Comparison of ENCODE assay signal across 1 cellular context in the genomic region with DNA sequence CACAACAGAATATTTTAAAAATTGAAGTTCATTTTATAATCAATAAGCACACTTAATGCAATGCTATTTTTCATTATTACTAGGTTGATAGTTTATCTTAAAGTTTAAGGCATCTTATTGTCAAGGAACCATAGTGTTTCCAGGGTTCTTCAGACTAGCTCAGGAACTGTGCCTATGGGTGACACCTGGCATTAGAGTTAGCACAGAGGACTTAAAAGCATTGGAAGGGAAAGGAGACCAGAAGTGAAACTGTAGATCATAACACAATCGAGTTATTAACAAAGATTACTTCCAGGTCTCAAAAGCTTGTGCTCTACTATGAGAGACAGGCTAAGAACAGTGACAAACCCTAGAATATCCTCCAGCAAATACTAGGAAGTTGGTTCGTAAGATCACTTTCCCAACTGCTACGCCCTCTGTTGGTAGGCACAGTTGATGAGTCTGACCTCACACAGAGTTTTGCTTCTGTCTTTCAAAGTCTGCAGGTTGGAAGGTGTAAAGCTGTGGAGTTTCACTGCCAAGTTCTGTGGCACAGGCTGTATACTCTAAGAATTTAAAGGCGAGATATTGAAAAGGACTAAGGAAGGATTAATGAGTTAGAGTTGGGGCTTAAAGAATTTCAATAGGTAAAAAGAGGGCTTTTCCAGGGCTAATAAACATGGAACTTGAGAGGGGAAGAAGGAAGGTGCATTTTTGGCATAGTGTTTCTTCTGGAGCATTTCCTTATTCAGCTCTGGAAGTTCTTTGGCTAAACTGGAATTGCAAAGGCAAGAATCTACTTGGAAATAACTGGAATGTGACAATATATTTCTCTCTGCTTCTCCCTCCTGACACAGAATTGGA.
TF ChIP-seq lines count a peak whose summit lies in the region.

No MANE protein-coding gene starts in this region.

TF ChIP-seq in K562, 482 proteins besides CTCF, POLR2A, EP300 and RAD21 (continued from another document):
- TF ChIP-seq, protein P1, sequence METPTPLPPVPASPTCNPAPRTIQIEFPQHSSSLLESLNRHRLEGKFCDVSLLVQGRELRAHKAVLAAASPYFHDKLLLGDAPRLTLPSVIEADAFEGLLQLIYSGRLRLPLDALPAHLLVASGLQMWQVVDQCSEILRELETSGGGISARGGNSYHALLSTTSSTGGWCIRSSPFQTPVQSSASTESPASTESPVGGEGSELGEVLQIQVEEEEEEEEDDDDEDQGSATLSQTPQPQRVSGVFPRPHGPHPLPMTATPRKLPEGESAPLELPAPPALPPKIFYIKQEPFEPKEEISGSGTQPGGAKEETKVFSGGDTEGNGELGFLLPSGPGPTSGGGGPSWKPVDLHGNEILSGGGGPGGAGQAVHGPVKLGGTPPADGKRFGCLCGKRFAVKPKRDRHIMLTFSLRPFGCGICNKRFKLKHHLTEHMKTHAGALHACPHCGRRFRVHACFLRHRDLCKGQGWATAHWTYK (CRISPR knock-in tag; IDR thresholded peaks at IDR 0.05), result no peak
- TF ChIP-seq ARHGAP35 (IDR thresholded peaks at IDR 0.05; ENCODE audit: partially characterized antibody), result no peak
